Comparison of ENCODE assay signal across 1 cellular context in genomic region chr12:74129702-74130101, GRCh38.
TF ChIP-seq lines count a peak whose summit lies in the region.

No MANE protein-coding gene starts in this region.

TF ChIP-seq in GM23338, 12 proteins besides CTCF, POLR2A, EP300 and RAD21 (continued from another document):
- TF ChIP-seq REST (IDR thresholded peaks at IDR 0.05; ENCODE audit: unreplicated experiment) (no peak), JUNB (IDR thresholded peaks at IDR 0.05; ENCODE audit: unreplicated experiment) (no peak), EZH2phosphoT487 (IDR thresholded peaks at IDR 0.05; ENCODE audit: unreplicated experiment) (no peak), ZNF331 (CRISPR knock-in tag; IDR thresholded peaks at IDR 0.05; ENCODE audit: low read depth) (no peak), POLR2AphosphoS5 (IDR thresholded peaks at IDR 0.05; ENCODE audit: low read depth) (no peak), CREB1 (CRISPR knock-in tag; IDR thresholded peaks at IDR 0.05; ENCODE audit: low read depth) (no peak), NANOG (IDR thresholded peaks at IDR 0.05; ENCODE audit: borderline replicate concordance) (no peak), EZH2 (IDR thresholded peaks at IDR 0.05; ENCODE audit: low read depth, unreplicated experiment) (no peak), STAT1 (IDR thresholded peaks at IDR 0.05; ENCODE audit: unreplicated experiment) (no peak)
- TF ChIP-seq, protein P1, sequence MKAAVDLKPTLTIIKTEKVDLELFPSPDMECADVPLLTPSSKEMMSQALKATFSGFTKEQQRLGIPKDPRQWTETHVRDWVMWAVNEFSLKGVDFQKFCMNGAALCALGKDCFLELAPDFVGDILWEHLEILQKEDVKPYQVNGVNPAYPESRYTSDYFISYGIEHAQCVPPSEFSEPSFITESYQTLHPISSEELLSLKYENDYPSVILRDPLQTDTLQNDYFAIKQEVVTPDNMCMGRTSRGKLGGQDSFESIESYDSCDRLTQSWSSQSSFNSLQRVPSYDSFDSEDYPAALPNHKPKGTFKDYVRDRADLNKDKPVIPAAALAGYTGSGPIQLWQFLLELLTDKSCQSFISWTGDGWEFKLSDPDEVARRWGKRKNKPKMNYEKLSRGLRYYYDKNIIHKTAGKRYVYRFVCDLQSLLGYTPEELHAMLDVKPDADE (IDR thresholded peaks at IDR 0.05) = no peak
TF ChIP-seq in GM23338: peak in this region for 0.
